In the genomic region with DNA sequence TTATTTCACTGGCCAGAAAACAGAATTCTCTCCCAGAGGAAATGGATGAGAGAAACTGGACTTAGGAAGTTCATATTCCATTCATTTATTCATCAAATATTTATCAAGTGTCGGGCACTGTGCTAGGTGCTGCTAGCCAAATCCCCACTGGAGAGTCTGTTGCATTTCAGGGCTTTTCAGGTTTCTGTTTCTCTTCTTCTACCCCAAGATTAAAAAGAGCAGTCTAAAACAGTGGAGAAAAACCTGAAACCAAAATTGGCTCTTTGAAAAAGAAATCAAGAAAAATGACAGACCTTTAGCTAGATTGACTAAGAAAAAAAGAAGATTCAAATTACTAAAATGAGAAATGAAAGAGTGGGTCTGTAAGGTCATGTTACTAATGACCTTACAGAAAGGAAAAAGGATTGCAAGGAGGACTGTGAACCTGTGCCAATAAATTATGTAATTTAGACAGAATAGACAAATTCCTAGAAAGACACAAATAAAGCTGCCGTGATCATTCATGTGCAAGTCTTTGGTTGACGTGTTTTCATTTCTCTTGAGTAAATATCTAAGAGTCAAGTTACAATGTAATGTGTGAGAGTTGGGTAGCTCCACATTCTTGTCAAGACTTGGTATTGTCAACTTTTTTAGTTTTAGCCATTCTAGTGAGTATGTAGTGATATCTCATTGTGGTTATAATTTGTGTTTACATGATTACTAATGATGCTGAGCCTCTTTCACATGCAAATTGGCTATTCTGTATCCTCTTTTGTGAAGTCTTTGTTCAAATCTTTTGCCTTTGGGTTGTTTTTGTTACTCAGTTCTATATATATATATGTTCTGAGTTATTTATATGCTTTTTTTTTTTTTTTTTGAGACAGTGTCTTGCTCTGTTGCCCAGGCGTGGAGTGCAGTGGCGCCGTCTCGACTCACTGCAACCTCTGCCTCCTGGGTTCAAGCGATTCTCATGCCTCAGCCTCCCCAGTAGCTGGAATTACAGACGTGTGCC, we compare ENCODE assay signal across 16 cellular contexts. TPM values are rescaled to one million over a fixed set of nuclear protein-coding genes. Genes with fewer than 3 reads are reported as not detected.
DNase-seq lines count a peak whose midpoint lies in the region; ATAC-seq and TF ChIP-seq lines count a peak whose summit lies in the region.
"Had no signal": no experiment of that assay in that cellular context is flagged by ENCODE, and none has a peak within 500 bp of the region (broad histone marks: within the 10 kb centered on the region; RNA-seq: fewer than 3 reads in every experiment).

No MANE protein-coding gene starts in this region.

- no peaks in the 10 kb centered on the region for H3K36me3 ChIP-seq in upper lobe of right lung
- H3K36me3 ChIP-seq in sigmoid colon = no peaks in the 10 kb centered on the region
- H3K36me3 ChIP-seq: ovary, suprapubic skin had no signal

- peak; percentile 26 for ATAC-seq in GM18858 (IDR thresholded peaks at IDR 0.05; ENCODE audit: unreplicated experiment)
- ATAC-seq in GM21723 (IDR thresholded peaks at IDR 0.05; ENCODE audit: unreplicated experiment) = peak; percentile 54
- no peak for ATAC-seq in upper lobe of right lung
- ATAC-seq: foreskin keratinocyte, left ventricle myocardium superior had no signal

- H3K27me3 ChIP-seq in upper lobe of right lung (no peaks in the 10 kb centered on the region), sigmoid colon (no peaks in the 10 kb centered on the region)
- H3K27me3 ChIP-seq: foreskin keratinocyte, ovary, suprapubic skin had no signal

- no peak for TF ChIP-seq POLR2A in sigmoid colon (IDR thresholded peaks at IDR 0.05)

- TF ChIP-seq CTCF in upper lobe of right lung (IDR thresholded peaks at IDR 0.05) (no peak), sigmoid colon (IDR thresholded peaks at IDR 0.05) (no peak)

- TF ChIP-seq EP300 in sigmoid colon (IDR thresholded peaks at IDR 0.05) = no peak

- WGBS in sigmoid colon, 2 donors = 77 to 90% methylated on average over 9 of the region's 9 CpGs

- no peak overlapping the region for H3K4me3 ChIP-seq in upper lobe of right lung
- no peak overlapping the region for H3K4me3 ChIP-seq in sigmoid colon
- H3K4me3 ChIP-seq: ovary, PC-9, suprapubic skin had no signal

- intact Hi-C loops in upper lobe of right lung (cut with DNase I) = no loop called here
- intact Hi-C loops in sigmoid colon (cut with DNase I) = no loop called here

- no peaks in the 10 kb centered on the region for H3K9me3 ChIP-seq in upper lobe of right lung
- no peaks in the 10 kb centered on the region for H3K9me3 ChIP-seq in sigmoid colon
- H3K9me3 ChIP-seq: ovary, suprapubic skin had no signal

- DNase-seq in M059J (ENCODE audit: low read depth) (peak; percentile 23), kidney tubule cell (ENCODE audit: low spot score) (peak; percentile 31), epidermal melanocyte (ENCODE audit: insufficient read length, low spot score) (no peak), upper lobe of right lung (no peak), sigmoid colon (no peak)
- no peak for DNase-seq in stimulated activated CD4-positive, alpha-beta T cell treated with anti-CD3 and anti-CD28 coated beads, Interleukin-12 subunit alpha, Interleukin-12 subunit beta, amount 100 ng/mL, for 4 hours
- DNase-seq: activated T-cell treated with anti-CD3 and anti-CD28 coated beads, Interleukin-2, amount 50 U/mL, for 48 hours; foreskin keratinocyte; left ventricle myocardium superior; NCI-H187 treated with DMSO at 0.1 percent for 48 hours; ovary; PC-9; T1000 had no signal

- H3K4me1 ChIP-seq in upper lobe of right lung (peaks cover 32% of the 10 kb centered on the region), sigmoid colon (peaks cover 0 to 39% (median 27%) of the 10 kb centered on the region in 4 donors)
- H3K4me1 ChIP-seq: foreskin keratinocyte had no signal

- H3K27ac ChIP-seq in upper lobe of right lung (no peak overlapping the region), sigmoid colon (no peak overlapping the region)
- H3K27ac ChIP-seq: foreskin keratinocyte, ovary, PC-9, suprapubic skin had no signal

RNA-seq across cellular contexts. Expression of a gene that starts 23.7 kb away (rescaled TPM):
- 5.7 and 11.0 TPM in 2 replicates for total RNA-seq in M059J (2014; rRNA removed; shearing (Covaris generic))
- 76.3 TPM for total RNA-seq in upper lobe of right lung
- 1 to 10 TPM; 6.4 to 10.0 (median 8.2) TPM for total RNA-seq in sigmoid colon
- 10 to 100 TPM in 1 of 3 donors, 1 to 10 TPM in 2; 7.8 to 16.4 (median 9.3) TPM for polyA plus RNA-seq in sigmoid colon

RNA-seq across cellular contexts. Expression of a gene that starts 56.4 kb away (rescaled TPM):
- total RNA-seq in M059J (2014; rRNA removed; shearing (Covaris generic)) = 43.7 and 45.4 TPM in 2 replicates
- total RNA-seq in upper lobe of right lung (22.7 TPM), sigmoid colon (10 to 100 TPM; 10.0 to 16.8 (median 12.3) TPM)
- polyA plus RNA-seq in sigmoid colon = 10 to 100 TPM; 12.6 to 28.4 (median 19.6) TPM

Comparison
In these comparisons a context has a peak if more than half of its experiments do, and no peak if none do; other contexts are left out.
1. DNase-seq: peak in M059J (single experiment) and kidney tubule cell (single experiment); none in epidermal melanocyte (single experiment), upper lobe of right lung (single experiment), sigmoid colon (single experiment) and stimulated activated CD4-positive, alpha-beta T cell treated with anti-CD3 and anti-CD28 coated beads, Interleukin-12 subunit alpha, Interleukin-12 subunit beta, amount 100 ng/mL, for 4 hours (single experiment).